34 cellular contexts compared by ENCODE assay signal in the genomic region with DNA sequence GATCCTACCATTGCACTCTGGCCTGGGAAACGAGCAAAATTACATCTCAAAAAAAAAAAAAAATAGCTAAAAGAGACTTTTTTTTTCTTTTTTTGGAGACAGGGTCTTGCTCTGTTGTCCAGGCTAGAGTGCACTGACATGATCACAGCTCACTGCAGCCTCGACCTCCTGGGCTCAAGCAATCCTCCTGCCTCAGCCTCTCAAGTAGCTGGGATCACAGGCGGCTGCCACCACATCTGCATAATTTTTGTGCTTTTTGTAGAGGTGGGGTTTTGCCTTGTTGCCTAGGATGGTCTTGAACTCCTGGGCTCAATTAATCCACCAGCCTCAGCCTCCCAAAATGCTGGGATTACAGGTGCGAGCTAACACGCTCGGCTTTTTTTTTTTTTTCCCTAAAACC.
"Had no signal": no experiment of that assay in that cellular context is flagged by ENCODE, and none has a peak within 500 bp of the region (broad histone marks: within the 10 kb centered on the region; RNA-seq: fewer than 3 reads in every experiment).

No MANE protein-coding gene starts in this region.

- ATAC-seq: activated naive CD4-positive, alpha-beta T cell treated with anti-CD3 and anti-CD28 coated beads, Interleukin-2, amount 50 U/mL, for 72 hours; activated naive CD8-positive, alpha-beta T cell treated with anti-CD3 and anti-CD28 coated beads, Interleukin-2, amount 50 U/mL, for 24 hours; activated T-cell treated with anti-CD3 and anti-CD28 coated beads, Interleukin-2, amount 50 U/mL, for 4 hours; activated T-cell treated with anti-CD3 and anti-CD28 coated beads, Interleukin-2, amount 50 U/mL, for 72 hours; activated T-helper 17 cell treated with anti-CD3 and anti-CD28 coated beads, Interleukin-2, amount 50 U/mL, for 72 hours; body of pancreas had no signal

- H3K27me3 ChIP-seq: adrenal gland, ascending aorta, body of pancreas, brain microvascular endothelial cell, breast epithelium, cardiac muscle cell had no signal

- H3K36me3 ChIP-seq: adrenal gland, ascending aorta, brain microvascular endothelial cell, breast epithelium, cardiac muscle cell had no signal

- H3K9me3 ChIP-seq: adrenal gland, ascending aorta, body of pancreas, breast epithelium had no signal

- H3K4me3 ChIP-seq: adrenal gland, ascending aorta, body of pancreas, breast epithelium, cardiac muscle cell had no signal

- FAIRE-seq: astrocyte, bronchial epithelial cell had no signal

- H3K4me1 ChIP-seq: breast epithelium had no signal

- DNase-seq: activated effector memory CD4-positive, alpha-beta T cell treated with anti-CD3 and anti-CD28 coated beads, Interleukin-2, amount 50 U/mL, for 16 hours; activated effector memory CD4-positive, alpha-beta T cell treated with Interleukin-2 at 50 U/mL for 16 hours; activated gamma-delta T cell; activated gamma-delta T cell treated with Interleukin-2 at 50 U/mL for 16 hours; activated naive CD4-positive, alpha-beta T cell; activated naive CD4-positive, alpha-beta T cell treated with anti-CD3 and anti-CD28 coated beads for 36 hours; activated naive CD4-positive, alpha-beta T cell treated with anti-CD3 and anti-CD28 coated beads, Interleukin-2, amount 10 ng/mL, durations not matched to agents 7 days and 5 days; activated naive CD4-positive, alpha-beta T cell treated with anti-CD3 and anti-CD28 coated beads, Interleukin-2, amount 50 U/mL, for 16 hours; activated naive CD4-positive, alpha-beta T cell treated with Interleukin-2 at 50 U/mL for 16 hours; activated naive CD8-positive, alpha-beta T cell treated with anti-CD3 and anti-CD28 coated beads for 36 hours; activated naive CD8-positive, alpha-beta T cell treated with anti-CD3 and anti-CD28 coated beads, Interleukin-2, amount 10 ng/mL, durations not matched to agents 7 days and 5 days; activated naive CD8-positive, alpha-beta T cell treated with anti-CD3 and anti-CD28 coated beads, Interleukin-2, amount 50 U/mL, for 24 hours; activated T-cell treated with anti-CD3 and anti-CD28 coated beads, Interleukin-2, amount 50 U/mL, for 1 hour; activated T-cell treated with anti-CD3 and anti-CD28 coated beads, Interleukin-2, amount 50 U/mL, for 24 hours; activated T-cell treated with anti-CD3 and anti-CD28 coated beads, Interleukin-2, amount 50 U/mL, for 4 hours; activated T-cell treated with anti-CD3 and anti-CD28 coated beads, Interleukin-2, amount 50 U/mL, for 48 hours; activated T-cell treated with anti-CD3 and anti-CD28 coated beads, Interleukin-2, amount 50 U/mL, for 72 hours; adrenal gland; amniotic stem cell; amygdala; anterior cingulate cortex; aorta; body of pancreas; brain microvascular endothelial cell; caudate nucleus; central memory CD4-positive, alpha-beta T cell; cerebellar nuclear complex had no signal

- H3K27ac ChIP-seq: adrenal gland, ascending aorta, body of pancreas, brain microvascular endothelial cell, breast epithelium, cardiac muscle cell had no signal
